ENCODE assay signal across 25 cellular contexts in the genomic region with DNA sequence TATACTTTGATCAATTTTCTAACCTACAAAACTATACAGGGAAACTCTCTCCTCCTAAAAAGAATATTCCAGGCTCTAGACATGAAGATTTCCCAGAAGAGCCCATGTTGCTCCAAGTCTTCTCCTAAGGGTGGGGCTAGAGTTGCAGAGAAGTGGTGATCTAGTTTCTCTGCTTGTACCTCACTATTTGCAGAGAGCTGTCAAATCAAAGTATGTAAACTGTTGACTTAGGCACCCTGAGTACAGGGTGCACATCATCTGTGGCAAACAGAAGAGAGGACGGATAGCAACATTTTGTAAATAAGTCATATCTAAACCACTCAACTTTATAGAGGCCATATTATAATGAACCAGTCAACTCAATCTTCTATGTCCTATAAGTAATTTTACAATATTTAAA.
DNase-seq lines count a peak whose midpoint lies in the region; ATAC-seq, FAIRE-seq and TF ChIP-seq lines count a peak whose summit lies in the region.
"Had no signal": no experiment of that assay in that cellular context is flagged by ENCODE, and none has a peak within 500 bp of the region (broad histone marks: within the 10 kb centered on the region; RNA-seq: fewer than 3 reads in every experiment).

No MANE protein-coding gene starts in this region.

- H2BK15ac ChIP-seq in mesendoderm (replicated peaks; ENCODE audit: low read depth) = no peak overlapping the region

- H2BK120ac ChIP-seq in mesendoderm (ENCODE audit: low read depth, low read length) = no peak overlapping the region

- no peak overlapping the region for H2AK5ac ChIP-seq in mesendoderm (ENCODE audit: low read length)

- H3K4ac ChIP-seq in mesendoderm (ENCODE audit: low read depth, low read length) = no peak overlapping the region

- peak; percentile 80 for ATAC-seq in HepG2
- no peak for ATAC-seq in right lobe of liver
- ATAC-seq in HG03457 (IDR thresholded peaks at IDR 0.05; ENCODE audit: unreplicated experiment) = no peak
- ATAC-seq in natural killer cell = no peak
- ATAC-seq: A549, GM12878, HCT116 had no signal

- TF ChIP-seq EP300 in HepG2 (IDR thresholded peaks at IDR 0.05; ENCODE audit: low read depth in 2 of 2, low read length in 2 of 2) (no peak), HepG2 (CRISPR knock-in tag; IDR thresholded peaks at IDR 0.05; ENCODE audit: borderline replicate concordance) (no peak)

- H3K27me3 ChIP-seq in HepG2 (ENCODE audit: control insufficient read depth in 1 of 2, insufficient read depth in 2 of 2, low read length in 2 of 2) = no peaks in the 10 kb centered on the region
- H3K27me3 ChIP-seq in right lobe of liver = no peaks in the 10 kb centered on the region
- no peaks in the 10 kb centered on the region for H3K27me3 ChIP-seq in endodermal cell (ENCODE audit: control insufficient read depth, insufficient read depth, low read length, poor library complexity, severe bottlenecking)
- no peaks in the 10 kb centered on the region for H3K27me3 ChIP-seq in mesendoderm (ENCODE audit: insufficient read depth, low read length, poor library complexity)
- H3K27me3 ChIP-seq: BE2C; BLaER1 treated with 17β-estradiol and CSF1 and Interleukin-3, amounts not matched to agents 10 nM and 100 nM had no signal

- H3K36me3 ChIP-seq in HepG2 (replicated peaks in 1 of 2; ENCODE audit: control insufficient read depth in 1 of 2, insufficient read depth in 2 of 2, low read length in 2 of 2) (no peaks in the 10 kb centered on the region), right lobe of liver (no peaks in the 10 kb centered on the region), endodermal cell (ENCODE audit: control insufficient read depth, insufficient read depth, low read length) (no peaks in the 10 kb centered on the region), mesendoderm (ENCODE audit: control insufficient read depth, insufficient read depth, low read length) (no peaks in the 10 kb centered on the region)
- H3K36me3 ChIP-seq: BE2C; BLaER1 treated with 17β-estradiol and CSF1 and Interleukin-3, amounts not matched to agents 10 nM and 100 nM had no signal

- H4K8ac ChIP-seq in mesendoderm (ENCODE audit: low read depth, low read length) = no peak overlapping the region

- no peak overlapping the region for H3K27ac Mint-ChIP-seq in endodermal cell
- no peak overlapping the region for H3K27ac Mint-ChIP-seq in activated T-helper 2 cell treated with anti-CD3 and anti-CD28 coated beads, Interferon-gamma antibody, Interleukin-2, Interleukin-4, amounts not matched to agents 10 μg/mL and 5 μg/mL and 100 μg/mL, durations not matched to agents 14 hours and 24 hours and 36 hours
- H3K27ac Mint-ChIP-seq in natural killer cell = no peak overlapping the region
- H3K27ac Mint-ChIP-seq: CD4-positive, alpha-beta memory T cell had no signal

- no peak overlapping the region for H4K5ac ChIP-seq in mesendoderm (ENCODE audit: low read length)

- WGBS in HepG2 (ENCODE audit: low lambda C conversion rate) = 3% methylated on average over 1 of the region's 1 CpG
- WGBS in right lobe of liver (ENCODE audit: insufficient coverage, low coverage, low lambda C conversion rate, missing lambda C conversion rate) = 17% methylated on average over 1 of the region's 1 CpG
- 92% methylated on average over 1 of the region's 1 CpG; no CpG with 5 or more reads in 1 of the 2 experiments for WGBS in endodermal cell (ENCODE audit: insufficient coverage in 1 of 2, insufficient read length in 1 of 2), 2 experiments
- WGBS in mesendoderm (ENCODE audit: extremely low coverage, insufficient coverage, low lambda C conversion rate) = no CpG with 5 or more reads among the region's 1 CpG

- H2AFZ ChIP-seq in HepG2 (ENCODE audit: low read length) = no peak overlapping the region
- H2AFZ ChIP-seq: GM23248 had no signal

- H3K4me2 ChIP-seq in HepG2 (ENCODE audit: low read depth, low read length) (no peak overlapping the region), mesendoderm (ENCODE audit: low read length) (no peak overlapping the region)
- H3K4me2 ChIP-seq: A549; BLaER1 treated with 17β-estradiol and CSF1 and Interleukin-3, amounts not matched to agents 10 nM and 100 nM had no signal

- in situ Hi-C loops in HepG2 (cut with HindIII; ENCODE audit: extremely low pct_ligation_motif_present, low pct_unique_long_range_greater_than_20kb) = no loop called here

- BruUV-seq in HepG2 (replicated peaks; lab: Mats Ljungman, UMichigan) = no TSS peak

- H3K4me3 ChIP-seq in HepG2 (replicated peaks in 1 of 3; ENCODE audit: insufficient read depth in 1 of 3, low read depth in 2 of 3, low read length in 3 of 3) (no peak overlapping the region), right lobe of liver (no peak overlapping the region), endodermal cell (ENCODE audit: low read length) (no peak overlapping the region), mesendoderm (ENCODE audit: low read length) (no peak overlapping the region)
- H3K4me3 ChIP-seq: A549; BLaER1 treated with 17β-estradiol and CSF1 and Interleukin-3, amounts not matched to agents 10 nM and 100 nM; GM12878; GM23248 had no signal

- H3K9ac ChIP-seq in HepG2 (ENCODE audit: insufficient read depth, low read depth, low read length) (no peak overlapping the region), endodermal cell (ENCODE audit: extremely low read depth, low read length, poor library complexity, severe bottlenecking) (no peak overlapping the region), mesendoderm (ENCODE audit: low read length) (no peak overlapping the region)
- H3K9ac ChIP-seq: BLaER1 treated with 17β-estradiol and CSF1 and Interleukin-3, amounts not matched to agents 10 nM and 100 nM; GM23248 had no signal

- TF ChIP-seq CTCF in HepG2 (CRISPR knock-in tag; IDR thresholded peaks at IDR 0.05) (0 out of 2 replicates have a peak, but pooled peaks have one; percentile 14), right lobe of liver (IDR thresholded peaks at IDR 0.05) (no peak), LNCAP (IDR thresholded peaks at IDR 0.05) (peak; percentile 46; the same call in 1 of the 2 replicates), endodermal cell (conservative IDR thresholded peaks at IDR 0.05) (peak; percentile 38), natural killer cell (IDR thresholded peaks at IDR 0.05) (no peak)

- no peak overlapping the region for H3K56ac ChIP-seq in mesendoderm (ENCODE audit: low read length)

- H3K79me1 ChIP-seq in mesendoderm (ENCODE audit: low read length) = no peaks in the 10 kb centered on the region

- H2BK5ac ChIP-seq in mesendoderm (ENCODE audit: low read length) = no peak overlapping the region

- no peak for TF ChIP-seq POLR2A in HepG2 (IDR thresholded peaks at IDR 0.05; ENCODE audit: insufficient read depth in 1 of 2, low read depth in 2 of 2, low read length in 2 of 2)
- TF ChIP-seq POLR2A in right lobe of liver (IDR thresholded peaks at IDR 0.05) = no peak

- no peak overlapping the region for H3K4me3 Mint-ChIP-seq in endodermal cell
- no peak overlapping the region for H3K4me3 Mint-ChIP-seq in activated T-helper 2 cell treated with anti-CD3 and anti-CD28 coated beads, Interferon-gamma antibody, Interleukin-2, Interleukin-4, amounts not matched to agents 10 μg/mL and 5 μg/mL and 100 μg/mL, durations not matched to agents 14 hours and 24 hours and 36 hours (ENCODE audit: low read depth)
- H3K4me3 Mint-ChIP-seq in natural killer cell = no peak overlapping the region
- H3K4me3 Mint-ChIP-seq: CD4-positive, alpha-beta memory T cell; H9 had no signal

- no peak for FAIRE-seq in HepG2 (lab: Jason Lieb, UNC)
- FAIRE-seq: A549, GM12878, GM19239 had no signal

- no peak for TF ChIP-seq RAD21 in HepG2 (CRISPR knock-in tag; IDR thresholded peaks at IDR 0.05)

- no peaks in the 10 kb centered on the region for H3K9me3 ChIP-seq in HepG2 (ENCODE audit: low read length)
- no peaks in the 10 kb centered on the region for H3K9me3 ChIP-seq in right lobe of liver
- H3K9me3 ChIP-seq in endodermal cell (ENCODE audit: control insufficient read depth, low read length) = peaks cover 17% of the 10 kb centered on the region
- H3K9me3 ChIP-seq: A549; BE2C; BLaER1 treated with 17β-estradiol and CSF1 and Interleukin-3, amounts not matched to agents 10 nM and 100 nM had no signal

- no peaks in the 10 kb centered on the region for H3K4me1 ChIP-seq in HepG2 (ENCODE audit: insufficient read depth, low read length)
- H3K4me1 ChIP-seq in right lobe of liver = no peaks in the 10 kb centered on the region
- no peaks in the 10 kb centered on the region for H3K4me1 ChIP-seq in endodermal cell (ENCODE audit: control insufficient read depth, insufficient read depth, low read length)
- H3K4me1 ChIP-seq in mesendoderm (ENCODE audit: control insufficient read depth, low read depth, low read length) = no peaks in the 10 kb centered on the region
- H3K4me1 ChIP-seq: A549; BE2C; BLaER1 treated with 17β-estradiol and CSF1 and Interleukin-3, amounts not matched to agents 10 nM and 100 nM had no signal

- H3K23ac ChIP-seq in mesendoderm (ENCODE audit: low read length) = no peak overlapping the region

- H3K79me2 ChIP-seq in HepG2 (ENCODE audit: insufficient read depth, low read length) (no peaks in the 10 kb centered on the region), mesendoderm (ENCODE audit: control insufficient read depth, insufficient read depth, low read length) (no peaks in the 10 kb centered on the region)

- CTCF ChIA-PET in HepG2 (lab: Yijun Ruan, JAX; ENCODE audit: low intra/inter-chr PET ratio, low total read pairs) = no interaction called here

- POLR2A ChIA-PET in HepG2 (lab: Yijun Ruan, JAX) = no interaction called here

- intact Hi-C loops in HepG2 (cut with micrococcal nuclease; ENCODE audit: unreplicated experiment) (no loop called here), right lobe of liver (cut with DNase I) (no loop called here), natural killer cell (cut with micrococcal nuclease) (no loop called here)
- intact Hi-C loops in activated T-helper 2 cell treated with anti-CD3 and anti-CD28 coated beads, Interferon-gamma antibody, Interleukin-2, Interleukin-4, amounts not matched to agents 10 μg/mL and 5 μg/mL and 100 μg/mL, durations not matched to agents 14 hours and 24 hours and 36 hours (cut with micrococcal nuclease) = no loop called here

- H3K18ac ChIP-seq in mesendoderm (ENCODE audit: low read length) = no peak overlapping the region

- H3K36me3 Mint-ChIP-seq in endodermal cell (ENCODE audit: low read depth) = peaks cover 14% of the 10 kb centered on the region
- no peaks in the 10 kb centered on the region for H3K36me3 Mint-ChIP-seq in activated T-helper 2 cell treated with anti-CD3 and anti-CD28 coated beads, Interferon-gamma antibody, Interleukin-2, Interleukin-4, amounts not matched to agents 10 μg/mL and 5 μg/mL and 100 μg/mL, durations not matched to agents 14 hours and 24 hours and 36 hours (ENCODE audit: low read depth)
- peaks cover 12% of the 10 kb centered on the region for H3K36me3 Mint-ChIP-seq in natural killer cell
- H3K36me3 Mint-ChIP-seq: CD4-positive, alpha-beta memory T cell had no signal

- H3K27me3 Mint-ChIP-seq in endodermal cell (ENCODE audit: insufficient read depth) (no peaks in the 10 kb centered on the region), natural killer cell (ENCODE audit: low read depth in 2 of 2) (no peaks in the 10 kb centered on the region)
- no peaks in the 10 kb centered on the region for H3K27me3 Mint-ChIP-seq in activated T-helper 2 cell treated with anti-CD3 and anti-CD28 coated beads, Interferon-gamma antibody, Interleukin-2, Interleukin-4, amounts not matched to agents 10 μg/mL and 5 μg/mL and 100 μg/mL, durations not matched to agents 14 hours and 24 hours and 36 hours (ENCODE audit: low read depth)
- H3K27me3 Mint-ChIP-seq: CD4-positive, alpha-beta memory T cell had no signal

- H3K4me1 Mint-ChIP-seq in endodermal cell = peaks cover 7% of the 10 kb centered on the region
- H3K4me1 Mint-ChIP-seq in activated T-helper 2 cell treated with anti-CD3 and anti-CD28 coated beads, Interferon-gamma antibody, Interleukin-2, Interleukin-4, amounts not matched to agents 10 μg/mL and 5 μg/mL and 100 μg/mL, durations not matched to agents 14 hours and 24 hours and 36 hours (ENCODE audit: low read depth) = no peaks in the 10 kb centered on the region
- no peaks in the 10 kb centered on the region for H3K4me1 Mint-ChIP-seq in natural killer cell
- H3K4me1 Mint-ChIP-seq: CD4-positive, alpha-beta memory T cell had no signal

- H3K27ac ChIP-seq in HepG2 (ENCODE audit: extremely low read length, insufficient read depth, low read length) (no peak overlapping the region), right lobe of liver (no peak overlapping the region), endodermal cell (ENCODE audit: low read depth, low read length) (no peak overlapping the region), mesendoderm (ENCODE audit: low read depth, low read length) (no peak overlapping the region)
- H3K27ac ChIP-seq: A549; BLaER1 treated with 17β-estradiol and CSF1 and Interleukin-3, amounts not matched to agents 10 nM and 100 nM; GM23248 had no signal

- H4K20me1 ChIP-seq in HepG2 (ENCODE audit: insufficient read depth, low read length) = no peaks in the 10 kb centered on the region
- H4K20me1 ChIP-seq: BLaER1 treated with 17β-estradiol and CSF1 and Interleukin-3, amounts not matched to agents 10 nM and 100 nM had no signal

- peak; percentile 7 for DNase-seq in HepG2 (ENCODE audit: low spot score)
- no peak for DNase-seq in right lobe of liver
- no peak for DNase-seq in endodermal cell
- DNase-seq in mesendoderm = peak; percentile 8
- no peak for DNase-seq in activated T-helper 2 cell treated with anti-CD3 and anti-CD28 coated beads, Interferon-gamma antibody, Interleukin-2, Interleukin-4, amounts not matched to agents 10 μg/mL and 5 μg/mL and 100 μg/mL, durations not matched to agents 14 hours and 24 hours and 36 hours (ENCODE audit: low spot score)
- no peak for DNase-seq in natural killer cell
- DNase-seq: 8988T; ACHN; AML-193; BE2C; Calu3; CD4-positive, alpha-beta memory T cell; COR-L47; DMS79; EL; GDM1; GM23248; H9 had no signal

- H3K9me3 Mint-ChIP-seq in endodermal cell (peaks cover 16% of the 10 kb centered on the region), natural killer cell (peaks cover 13 to 17% of the 10 kb centered on the region in 2 donors)
- peaks cover 44% of the 10 kb centered on the region for H3K9me3 Mint-ChIP-seq in activated T-helper 2 cell treated with anti-CD3 and anti-CD28 coated beads, Interferon-gamma antibody, Interleukin-2, Interleukin-4, amounts not matched to agents 10 μg/mL and 5 μg/mL and 100 μg/mL, durations not matched to agents 14 hours and 24 hours and 36 hours

Comparison
In these comparisons a context has a peak if more than half of its experiments do, and no peak if none do; other contexts are left out.
1. DNase-seq: peak in HepG2 (single experiment) and mesendoderm (single experiment); none in right lobe of liver (0 of 3), endodermal cell (single experiment), activated T-helper 2 cell treated with anti-CD3 and anti-CD28 coated beads, Interferon-gamma antibody, Interleukin-2, Interleukin-4, amounts not matched to agents 10 μg/mL and 5 μg/mL and 100 μg/mL, durations not matched to agents 14 hours and 24 hours and 36 hours (single experiment) and natural killer cell (single experiment).
2. CTCF ChIP-seq: peak in HepG2 (single experiment), LNCAP (single experiment) and endodermal cell (single experiment); none in right lobe of liver (0 of 4) and natural killer cell (single experiment).